In genomic region chr2:8861797-8862196, GRCh38 we compare ENCODE assay signal across 35 cellular contexts.
"Had no signal": no experiment of that assay in that cellular context is flagged by ENCODE, and none has a peak within 500 bp of the region (broad histone marks: within the 10 kb centered on the region; RNA-seq: fewer than 3 reads in every experiment).

No MANE protein-coding gene starts in this region.

- H3K4me3 Mint-ChIP-seq: activated B cell treated with CpG ODN at 0.5 μM for 24 hours; activated CD4-positive, alpha-beta memory T cell treated with anti-CD3 and anti-CD28 coated beads for 36 hours; activated CD4-positive, alpha-beta T cell treated with anti-CD3 and anti-CD28 coated beads, Interleukin-2, amount 10 ng/mL, durations not matched to agents 24 days and 14 days; activated CD8-positive, alpha-beta T cell treated with anti-CD3 and anti-CD28 coated beads for 36 hours; activated naive CD4-positive, alpha-beta T cell treated with anti-CD3 and anti-CD28 coated beads for 36 hours; activated naive CD8-positive, alpha-beta T cell treated with anti-CD3 and anti-CD28 coated beads for 36 hours; activated T-cell treated with anti-CD3 and anti-CD28 coated beads, Interleukin-2, amount 50 U/mL, for 4 hours; activated T-cell treated with anti-CD3 and anti-CD28 coated beads, Interleukin-2, amount 50 U/mL, for 72 hours; activated T-helper 1 cell treated with anti-CD3 and anti-CD28 coated beads, Interleukin-12 subunit alpha, Interleukin-12 subunit beta, Interleukin-2, Interleukin-4 antibody, amounts not matched to agents 30 ng/mL and 10 ng/mL and 1 ng/mL, durations not matched to agents 14 hours and 24 hours and 36 hours; activated T-helper 17 cell treated with anti-CD3 and anti-CD28 coated beads, Interleukin-2, amount 50 U/mL, for 72 hours; T-helper 1 cell treated with Interleukin-12 subunit alpha and Interleukin-12 subunit beta and Interleukin-4 antibody, amounts not matched to agents 30 μg/mL and 1 μg/mL, for 36 hours; T-helper 2 cell treated with Interferon-gamma antibody and Interleukin-4, amounts not matched to agents 5 μg/mL and 100 μg/mL, for 36 hours had no signal

- H3K27me3 Mint-ChIP-seq: activated B cell treated with CpG ODN at 0.5 μM for 24 hours; activated CD4-positive, alpha-beta memory T cell treated with anti-CD3 and anti-CD28 coated beads for 36 hours; activated CD8-positive, alpha-beta T cell treated with anti-CD3 and anti-CD28 coated beads for 36 hours; activated naive CD8-positive, alpha-beta T cell treated with anti-CD3 and anti-CD28 coated beads for 36 hours; activated T-helper 17 cell treated with anti-CD3 and anti-CD28 coated beads, Interleukin-2, amount 50 U/mL, for 72 hours had no signal

- H3K4me1 ChIP-seq: adrenal gland, body of pancreas, breast epithelium had no signal

- H3K4me3 ChIP-seq: adrenal gland, body of pancreas, breast epithelium had no signal

- H3K27ac ChIP-seq: adrenal gland, body of pancreas, brain microvascular endothelial cell, breast epithelium, VCaP had no signal

- H3K36me3 ChIP-seq: adrenal gland, breast epithelium had no signal

- DNase-seq: activated B cell treated with CpG ODN at 0.5 μM for 24 hours; activated CD4-positive, alpha-beta memory T cell treated with anti-CD3 and anti-CD28 coated beads for 36 hours; activated CD4-positive, alpha-beta T cell treated with anti-CD3 and anti-CD28 coated beads for 4 hours; activated CD4-positive, alpha-beta T cell treated with anti-CD3 and anti-CD28 coated beads, Interleukin-2, amount 10 ng/mL, durations not matched to agents 24 days and 14 days; activated CD4-positive, alpha-beta T cell treated with anti-CD3 and anti-CD28 coated beads, Interleukin-2, amount 50 U/mL, for 1 hour; activated CD4-positive, alpha-beta T cell treated with anti-CD3 and anti-CD28 coated beads, Interleukin-2, amount 50 U/mL, for 4 hours; activated CD4-positive, CD25-positive, alpha-beta regulatory T cell treated with anti-CD3 and anti-CD28 coated beads, Interleukin-2, amount 50 U/mL, for 72 hours; activated CD8-positive, alpha-beta memory T cell treated with anti-CD3 and anti-CD28 coated beads, Interleukin-2, amount 50 U/mL, for 4 hours; activated CD8-positive, alpha-beta T cell treated with anti-CD3 and anti-CD28 coated beads for 36 hours; activated effector memory CD4-positive, alpha-beta T cell treated with anti-CD3 and anti-CD28 coated beads, Interleukin-2, amount 50 U/mL, for 16 hours; activated gamma-delta T cell treated with Interleukin-2 at 50 U/mL for 16 hours; activated naive CD4-positive, alpha-beta T cell; activated naive CD4-positive, alpha-beta T cell treated with anti-CD3 and anti-CD28 coated beads for 36 hours; activated naive CD4-positive, alpha-beta T cell treated with anti-CD3 and anti-CD28 coated beads, Interleukin-2, amount 50 U/mL, for 16 hours; activated naive CD8-positive, alpha-beta T cell treated with anti-CD3 and anti-CD28 coated beads for 36 hours; activated T-cell treated with anti-CD3 and anti-CD28 coated beads for 4 hours; activated T-cell treated with anti-CD3 and anti-CD28 coated beads, Interleukin-2, amount 50 U/mL, for 1 hour; activated T-cell treated with anti-CD3 and anti-CD28 coated beads, Interleukin-2, amount 50 U/mL, for 4 hours; activated T-cell treated with anti-CD3 and anti-CD28 coated beads, Interleukin-2, amount 50 U/mL, for 72 hours; adrenal gland; amniotic stem cell; aorta; body of pancreas; brain microvascular endothelial cell; central memory CD4-positive, alpha-beta T cell; T-helper 1 cell; T-helper 2 cell; T-helper 9 cell had no signal

- H3K9me3 Mint-ChIP-seq: activated B cell treated with CpG ODN at 0.5 μM for 24 hours; activated CD4-positive, alpha-beta memory T cell treated with anti-CD3 and anti-CD28 coated beads for 36 hours; activated CD4-positive, alpha-beta T cell treated with anti-CD3 and anti-CD28 coated beads, Interleukin-2, amount 10 ng/mL, durations not matched to agents 24 days and 14 days; activated CD8-positive, alpha-beta T cell treated with anti-CD3 and anti-CD28 coated beads for 36 hours; activated naive CD4-positive, alpha-beta T cell treated with anti-CD3 and anti-CD28 coated beads for 36 hours; activated naive CD4-positive, alpha-beta T cell treated with anti-CD3 and anti-CD28 coated beads, Interleukin-2, amount 50 U/mL, for 72 hours; activated naive CD8-positive, alpha-beta T cell treated with anti-CD3 and anti-CD28 coated beads for 36 hours; activated T-cell treated with anti-CD3 and anti-CD28 coated beads, Interleukin-2, amount 50 U/mL, for 4 hours; activated T-cell treated with anti-CD3 and anti-CD28 coated beads, Interleukin-2, amount 50 U/mL, for 72 hours; activated T-helper 1 cell treated with anti-CD3 and anti-CD28 coated beads, Interleukin-12 subunit alpha, Interleukin-12 subunit beta, Interleukin-2, Interleukin-4 antibody, amounts not matched to agents 30 ng/mL and 10 ng/mL and 1 ng/mL, durations not matched to agents 14 hours and 24 hours and 36 hours; activated T-helper 17 cell treated with anti-CD3 and anti-CD28 coated beads, Interleukin-2, amount 50 U/mL, for 72 hours; T-helper 1 cell treated with Interleukin-12 subunit alpha and Interleukin-12 subunit beta and Interleukin-4 antibody, amounts not matched to agents 30 μg/mL and 1 μg/mL, for 36 hours; T-helper 2 cell treated with Interferon-gamma antibody and Interleukin-4, amounts not matched to agents 5 μg/mL and 100 μg/mL, for 36 hours had no signal

- H3K4me1 Mint-ChIP-seq: activated B cell treated with CpG ODN at 0.5 μM for 24 hours; activated CD4-positive, alpha-beta T cell treated with anti-CD3 and anti-CD28 coated beads, Interleukin-2, amount 10 ng/mL, durations not matched to agents 24 days and 14 days; activated naive CD8-positive, alpha-beta T cell treated with anti-CD3 and anti-CD28 coated beads for 36 hours; activated T-helper 17 cell treated with anti-CD3 and anti-CD28 coated beads, Interleukin-2, amount 50 U/mL, for 72 hours had no signal

- H3K9me3 ChIP-seq: adrenal gland, body of pancreas, breast epithelium had no signal

- ATAC-seq: activated CD8-positive, alpha-beta T cell treated with anti-CD3 and anti-CD28 coated beads for 36 hours; activated naive CD4-positive, alpha-beta T cell treated with anti-CD3 and anti-CD28 coated beads, Interleukin-2, amount 50 U/mL, for 72 hours; activated T-cell treated with anti-CD3 and anti-CD28 coated beads, Interleukin-2, amount 50 U/mL, for 4 hours; activated T-cell treated with anti-CD3 and anti-CD28 coated beads, Interleukin-2, amount 50 U/mL, for 72 hours; activated T-helper 17 cell treated with anti-CD3 and anti-CD28 coated beads, Interleukin-2, amount 50 U/mL, for 72 hours; body of pancreas had no signal

- H3K27me3 ChIP-seq: adrenal gland, body of pancreas, brain microvascular endothelial cell, breast epithelium had no signal

- H3K36me3 Mint-ChIP-seq: activated CD4-positive, alpha-beta memory T cell treated with anti-CD3 and anti-CD28 coated beads for 36 hours; activated naive CD4-positive, alpha-beta T cell treated with anti-CD3 and anti-CD28 coated beads, Interleukin-2, amount 50 U/mL, for 72 hours; activated naive CD8-positive, alpha-beta T cell treated with anti-CD3 and anti-CD28 coated beads for 36 hours had no signal

- H3K27ac Mint-ChIP-seq: activated B cell treated with CpG ODN at 0.5 μM for 24 hours; activated CD4-positive, alpha-beta memory T cell treated with anti-CD3 and anti-CD28 coated beads for 36 hours; activated CD4-positive, alpha-beta T cell treated with anti-CD3 and anti-CD28 coated beads, Interleukin-2, amount 10 ng/mL, durations not matched to agents 24 days and 14 days; activated CD8-positive, alpha-beta T cell treated with anti-CD3 and anti-CD28 coated beads for 36 hours; activated naive CD4-positive, alpha-beta T cell treated with anti-CD3 and anti-CD28 coated beads for 36 hours; activated naive CD4-positive, alpha-beta T cell treated with anti-CD3 and anti-CD28 coated beads, Interleukin-2, amount 50 U/mL, for 72 hours; activated naive CD8-positive, alpha-beta T cell treated with anti-CD3 and anti-CD28 coated beads for 36 hours; activated T-cell treated with anti-CD3 and anti-CD28 coated beads, Interleukin-2, amount 50 U/mL, for 72 hours; activated T-helper 1 cell treated with anti-CD3 and anti-CD28 coated beads, Interleukin-12 subunit alpha, Interleukin-12 subunit beta, Interleukin-2, Interleukin-4 antibody, amounts not matched to agents 30 ng/mL and 10 ng/mL and 1 ng/mL, durations not matched to agents 14 hours and 24 hours and 36 hours; activated T-helper 17 cell treated with anti-CD3 and anti-CD28 coated beads, Interleukin-2, amount 50 U/mL, for 72 hours; T-helper 1 cell treated with Interleukin-12 subunit alpha and Interleukin-12 subunit beta and Interleukin-4 antibody, amounts not matched to agents 30 μg/mL and 1 μg/mL, for 36 hours; T-helper 2 cell treated with Interferon-gamma antibody and Interleukin-4, amounts not matched to agents 5 μg/mL and 100 μg/mL, for 36 hours had no signal
